Comparison of ENCODE assay signal across 8 cellular contexts in genomic region chr2:37585295-37585908, GRCh38.
DNase-seq lines count a peak whose midpoint lies in the region; ATAC-seq, FAIRE-seq and TF ChIP-seq lines count a peak whose summit lies in the region.

No MANE protein-coding gene starts in this region.

- H3K4me1 Mint-ChIP-seq in activated T-cell treated with anti-CD3 and anti-CD28 coated beads, Interleukin-2, amount 50 U/mL, for 24 hours (ENCODE audit: low read depth): peaks cover 94% of the 10 kb centered on the region

- H3K27me3 Mint-ChIP-seq in activated T-cell treated with anti-CD3 and anti-CD28 coated beads, Interleukin-2, amount 50 U/mL, for 24 hours: no peaks in the 10 kb centered on the region

- TF ChIP-seq POLR2A in GM12891 (IDR thresholded peaks at IDR 0.05; ENCODE audit: low read depth, low read length): no peak

- FAIRE-seq in GM12891 (lab: Jason Lieb, UNC): peak; percentile 84

- ATAC-seq in HG02885 (IDR thresholded peaks at IDR 0.05; ENCODE audit: poor library complexity, unreplicated experiment): peak; percentile 57
- no peak for ATAC-seq in HG03460 (IDR thresholded peaks at IDR 0.05; ENCODE audit: unreplicated experiment)

- DNase-seq in GM12891 (ENCODE audit: insufficient read length, low spot score): no peak
- DNase-seq in activated T-cell treated with anti-CD3 and anti-CD28 coated beads, Interleukin-2, amount 50 U/mL, for 24 hours: peak; percentile 52
- DNase-seq in left kidney (ENCODE audit: low read depth, low spot score): peak; percentile 80
- no peak for DNase-seq in C1 segment of cervical spinal cord (lab: John Stamatoyannopoulos, UW)
- no peak for DNase-seq in LoVo (ENCODE audit: low spot score)
- DNase-seq in HK-2 (ENCODE audit: unreplicated experiment): no peak

- H3K4me3 Mint-ChIP-seq in activated T-cell treated with anti-CD3 and anti-CD28 coated beads, Interleukin-2, amount 50 U/mL, for 24 hours: peak overlapping the region; percentile 51

- peak overlapping the region; percentile 96 for H3K27ac Mint-ChIP-seq in activated T-cell treated with anti-CD3 and anti-CD28 coated beads, Interleukin-2, amount 50 U/mL, for 24 hours

- no peaks in the 10 kb centered on the region for H3K36me3 Mint-ChIP-seq in activated T-cell treated with anti-CD3 and anti-CD28 coated beads, Interleukin-2, amount 50 U/mL, for 24 hours (ENCODE audit: low read depth)

- peaks cover under 1% of the 10 kb centered on the region for H3K9me3 Mint-ChIP-seq in activated T-cell treated with anti-CD3 and anti-CD28 coated beads, Interleukin-2, amount 50 U/mL, for 24 hours

TF ChIP-seq in GM12891, 5 proteins besides CTCF, POLR2A, EP300 and RAD21:
- TF ChIP-seq TAF1 (IDR thresholded peaks at IDR 0.05; ENCODE audit: low read depth, low read length): 0 out of 2 replicates have a peak, but pooled peaks have one; percentile 11
- 0 out of 2 replicates have a peak, but pooled peaks have one; percentile 1 for TF ChIP-seq SPI1 (IDR thresholded peaks at IDR 0.05; ENCODE audit: low read depth, low read length)
- no peak for TF ChIP-seq PAX5 (IDR thresholded peaks at IDR 0.05; ENCODE audit: insufficient read depth, low read length, severe bottlenecking)
- 0 out of 2 replicates have a peak, but pooled peaks have one; percentile 37 for TF ChIP-seq POU2F2 (IDR thresholded peaks at IDR 0.05; ENCODE audit: low read depth, low read length)
- peak; percentile 34; the same call in 1 of the 2 replicates for TF ChIP-seq POLR2AphosphoS5 (IDR thresholded peaks at IDR 0.05; ENCODE audit: low read depth, low read length)

Comparison
In these comparisons a context has a peak if more than half of its experiments do, and no peak if none do; other contexts are left out.
1. DNase-seq: peak in activated T-cell treated with anti-CD3 and anti-CD28 coated beads, Interleukin-2, amount 50 U/mL, for 24 hours (single experiment) and left kidney (single experiment); none in GM12891 (single experiment), C1 segment of cervical spinal cord (0 of 14), LoVo (single experiment) and HK-2 (single experiment).